Comparison of ENCODE assay signal across 8 cellular contexts in genomic region chr22:46149998-46150549, GRCh38. TPM values are rescaled to one million over a fixed set of nuclear protein-coding genes. Genes with fewer than 3 reads are reported as not detected.
DNase-seq lines count a peak whose midpoint lies in the region; ATAC-seq, FAIRE-seq and TF ChIP-seq lines count a peak whose summit lies in the region.

PPARA (plus strand) TSS chr22:46150526; CDS start chr22:46198384, 47,858 bp downstream.

- CTCF ChIA-PET in endothelial cell of umbilical vein (lab: Charles Lee) = interaction anchor here (3.3 kb wide), 1 partner anchor 28 kb away, joined by 11 read pairs; no protein-coding TSS in a partner anchor

- H3K4me1 ChIP-seq in NT2/D1 (ENCODE audit: insufficient read depth, insufficient read length) (peaks cover 15% of the 10 kb centered on the region), endothelial cell of umbilical vein (ENCODE audit: control insufficient read depth, extremely low read depth, insufficient read depth, low read length) (peaks cover 11% of the 10 kb centered on the region)

- no TSS peak for BruUV-seq in endothelial cell of umbilical vein (replicated peaks; lab: Mats Ljungman, UMichigan)

- no peaks in the 10 kb centered on the region for H3K79me2 ChIP-seq in endothelial cell of umbilical vein (ENCODE audit: control insufficient read depth, insufficient read depth, low read length)

- peak within 1 kb of the TSS; percentile 94 for H2AFZ ChIP-seq in endothelial cell of umbilical vein (ENCODE audit: low read depth, low read length)

- no peaks in the 10 kb centered on the region for H4K20me1 ChIP-seq in endothelial cell of umbilical vein (replicated peaks; ENCODE audit: control insufficient read depth, extremely low read depth, insufficient read depth, low read length)

- dilution Hi-C loops in endothelial cell of umbilical vein (cut with MboI; ENCODE audit: extremely low pct_ligation_motif_present, low sequenced_read_pairs) = no loop called here

- peak; percentile 59 for ATAC-seq in GM18868 (IDR thresholded peaks at IDR 0.05; ENCODE audit: unreplicated experiment)
- peak; percentile 61 for ATAC-seq in HG03139 (IDR thresholded peaks at IDR 0.05; ENCODE audit: unreplicated experiment)

- H3K4me3 ChIP-seq in NT2/D1 (ENCODE audit: insufficient read length, low read depth) (peak within 1 kb of the TSS; percentile 72), endothelial cell of umbilical vein (replicated peaks in 1 of 3; ENCODE audit: insufficient read depth in 1 of 3, low read depth in 1 of 3, low read length in 3 of 3) (peak within 1 kb of the TSS; percentile 46 to 92 (median 73))

- H3K27ac ChIP-seq in endothelial cell of umbilical vein (ENCODE audit: insufficient read depth, low read depth, low read length) = no peak within 1 kb of the TSS

- POLR2A ChIA-PET in endothelial cell of umbilical vein (lab: Charles Lee) = no interaction called here

- peak; percentile 100 for DNase-seq in AG08396 (ENCODE audit: low spot score)
- peak; percentile 23 for DNase-seq in NT2/D1 (ENCODE audit: low read depth, low spot score)
- DNase-seq in activated T-cell treated with anti-CD3 and anti-CD28 coated beads for 1 hour (ENCODE audit: low read depth) = peak; percentile 82
- peak; percentile 40 for DNase-seq in endothelial cell of umbilical vein (ENCODE audit: low read depth, low spot score)
- DNase-seq in midbrain (lab: John Stamatoyannopoulos, UW) = peak; percentile 92
- peak; percentile 79 to 82 for DNase-seq in stimulated activated CD8-positive, alpha-beta memory T cell treated with anti-CD3 and anti-CD28 coated beads, Interleukin-15, amount 100 ng/mL, for 48 hours (ENCODE audit: low read depth in 2 of 2)

- H3K9ac ChIP-seq in NT2/D1 (ENCODE audit: insufficient read length, low read depth) (peak within 1 kb of the TSS; percentile 79), endothelial cell of umbilical vein (replicated peaks; ENCODE audit: extremely low read depth, insufficient read depth, low read length) (peak within 1 kb of the TSS; percentile 13)

- no peak for TF ChIP-seq CTCF in endothelial cell of umbilical vein (IDR thresholded peaks at IDR 0.05; ENCODE audit: extremely low read depth in 1 of 2, insufficient read depth in 1 of 2, low read depth in 1 of 2, low read length in 2 of 2)

- TF ChIP-seq POLR2A in endothelial cell of umbilical vein (IDR thresholded peaks at IDR 0.05; ENCODE audit: low read depth, low read length) = no peak

- peaks cover 50% of the 10 kb centered on the region for H3K27me3 ChIP-seq in NT2/D1 (ENCODE audit: insufficient read depth, insufficient read length)
- peaks cover 8 to 25% of the 10 kb centered on the region in 2 experiments for H3K27me3 ChIP-seq in endothelial cell of umbilical vein (ENCODE audit: control insufficient read depth in 2 of 2, insufficient read depth in 2 of 2, low read length in 2 of 2)

- H3K4me2 ChIP-seq in endothelial cell of umbilical vein (ENCODE audit: insufficient read depth, low read length) = peak within 1 kb of the TSS; percentile 86

- no peaks in the 10 kb centered on the region for H3K9me3 ChIP-seq in NT2/D1 (ENCODE audit: insufficient read depth, low read length)
- no peaks in the 10 kb centered on the region for H3K9me3 ChIP-seq in endothelial cell of umbilical vein (replicated peaks; ENCODE audit: control insufficient read depth, insufficient read depth, low read length)

- no peak for FAIRE-seq in endothelial cell of umbilical vein (lab: Jason Lieb, UNC)

- no peaks in the 10 kb centered on the region for H3K9me1 ChIP-seq in endothelial cell of umbilical vein (replicated peaks; ENCODE audit: control insufficient read depth, extremely low read depth, insufficient read depth, low read length)

- intact Hi-C loops in endothelial cell of umbilical vein (cut with micrococcal nuclease) = loop anchor here (1.0 kb wide), 1 partner anchor 100 kb away; the partner anchor contains the start of gene CDPF1

- H3K36me3 ChIP-seq in NT2/D1 (ENCODE audit: insufficient read depth, insufficient read length, low read length) (no peaks in the 10 kb centered on the region), endothelial cell of umbilical vein (ENCODE audit: control insufficient read depth in 2 of 2, extremely low read depth in 1 of 2, insufficient read depth in 2 of 2, low read length in 2 of 2) (no peaks in the 10 kb centered on the region)

TF ChIP-seq in endothelial cell of umbilical vein, 7 proteins besides CTCF, POLR2A, EP300 and RAD21:
- TF ChIP-seq GATA2 (IDR thresholded peaks at IDR 0.05; ENCODE audit: insufficient read depth, insufficient read length, low read depth, low read length) = no peak
- TF ChIP-seq MAX (IDR thresholded peaks at IDR 0.05; ENCODE audit: insufficient read depth, insufficient read length) = no peak
- no peak for TF ChIP-seq FOS (IDR thresholded peaks at IDR 0.05; ENCODE audit: borderline replicate concordance, insufficient read depth, low read length)
- TF ChIP-seq EZH2 (IDR thresholded peaks at IDR 0.05; ENCODE audit: borderline replicate concordance, low read depth, low read length, severe bottlenecking) = no peak
- TF ChIP-seq MYC (IDR thresholded peaks at IDR 0.05; ENCODE audit: low read depth, low read length) = no peak
- TF ChIP-seq POLR2AphosphoS5 (IDR thresholded peaks at IDR 0.05; ENCODE audit: insufficient read depth, low read depth, low read length) = no peak
- TF ChIP-seq JUN (IDR thresholded peaks at IDR 0.05; ENCODE audit: borderline replicate concordance, insufficient read depth, insufficient read length, low read depth) = no peak

RNA-seq across cellular contexts. Expression of gene PPARA, which starts in this region (rescaled TPM):
- 6.6 and 10.7 TPM in 2 replicates for total RNA-seq in endothelial cell of umbilical vein
- 2.9 and 3.1 TPM in 2 replicates for polyA plus RNA-seq in endothelial cell of umbilical vein
- polyA plus RNA-seq in endothelial cell of umbilical vein (2011; cell fraction: cytosol; rRNA removed) = 2.5 and 3.6 TPM in 2 replicates
- 4.3 and 5.5 TPM in 2 replicates for polyA plus RNA-seq in endothelial cell of umbilical vein (2011; cell fraction: nucleus; rRNA removed)
- polyA plus RNA-seq in endothelial cell of umbilical vein (2012) = 3.5 and 4.7 TPM in 2 replicates
- polyA minus RNA-seq in endothelial cell of umbilical vein = 8.8 and 10.2 TPM in 2 replicates
- 4.8 TPM for polyA minus RNA-seq in endothelial cell of umbilical vein (2011; cell fraction: cytosol; rRNA and poly(A)+ RNA removed)
- polyA minus RNA-seq in endothelial cell of umbilical vein (2011; cell fraction: nucleus; rRNA and poly(A)+ RNA removed) = 5.0 and 5.8 TPM in 2 replicates

Comparison
In these comparisons a context has a peak if more than half of its experiments do, and no peak if none do; other contexts are left out.
1. DNase-seq: peak in every context shown above with its lines; median percentile 100 in AG08396; 92 in midbrain; 82 in activated T-cell treated with anti-CD3 and anti-CD28 coated beads for 1 hour; 80 in stimulated activated CD8-positive, alpha-beta memory T cell treated with anti-CD3 and anti-CD28 coated beads, Interleukin-15, amount 100 ng/mL, for 48 hours; 40 in endothelial cell of umbilical vein; 23 in NT2/D1.